ENCODE assay signal across 1 cellular context in genomic region chr2:231699006-231699405, GRCh38.
TF ChIP-seq lines count a peak whose summit lies in the region.

No MANE protein-coding gene starts in this region.

TF ChIP-seq in IMR-90, 13 proteins besides CTCF, POLR2A, EP300 and RAD21 (continued from another document):
- no peak for TF ChIP-seq USF2 (IDR thresholded peaks at IDR 0.05; ENCODE audit: low read depth, low read length)
- no peak for TF ChIP-seq ELK1 (IDR thresholded peaks at IDR 0.05; ENCODE audit: borderline replicate concordance, low read depth, low read length)
- no peak for TF ChIP-seq MXI1 (IDR thresholded peaks at IDR 0.05; ENCODE audit: borderline replicate concordance, low read depth, low read length)
